Comparison of ENCODE assay signal across 14 cellular contexts in the genomic region with DNA sequence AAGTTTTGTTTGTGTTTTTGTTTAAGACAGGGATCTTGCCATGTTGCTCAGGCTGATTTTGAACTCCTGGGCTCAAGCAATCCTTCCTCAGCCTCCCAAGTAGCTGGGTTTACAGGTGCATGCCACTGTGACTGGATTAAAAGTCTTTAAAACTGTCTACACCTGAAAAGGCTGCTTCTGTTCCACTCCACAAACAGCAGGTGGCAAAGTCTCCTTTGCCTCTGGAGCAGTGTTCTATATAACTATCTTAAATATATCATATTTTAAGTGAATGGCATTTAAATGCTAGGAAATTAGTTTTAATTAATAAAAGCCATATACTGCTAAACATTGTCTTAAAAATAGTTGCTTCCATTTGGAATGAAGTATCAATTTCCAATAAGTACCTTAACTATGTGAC.
DNase-seq lines count a peak whose midpoint lies in the region; TF ChIP-seq lines count a peak whose summit lies in the region.
"Had no signal": no experiment of that assay in that cellular context is flagged by ENCODE, and none has a peak within 500 bp of the region (broad histone marks: within the 10 kb centered on the region; RNA-seq: fewer than 3 reads in every experiment).

No MANE protein-coding gene starts in this region.

- H4K20me1 ChIP-seq in GM23248 (ENCODE audit: insufficient read depth): no peaks in the 10 kb centered on the region

- no peaks in the 10 kb centered on the region for H3K9me2 ChIP-seq in GM23248 (ENCODE audit: insufficient read depth)

- TF ChIP-seq EP300 in ovary (IDR thresholded peaks at IDR 0.05): no peak

- no peak overlapping the region for H3K27ac ChIP-seq in 22Rv1
- no peak overlapping the region for H3K27ac ChIP-seq in GM23248
- no peak overlapping the region for H3K27ac ChIP-seq in ovary
- H3K27ac ChIP-seq: tibial artery had no signal

- no peaks in the 10 kb centered on the region for H3K9me3 ChIP-seq in GM23248 (ENCODE audit: low read depth)
- H3K9me3 ChIP-seq in ovary: no peaks in the 10 kb centered on the region
- H3K9me3 ChIP-seq: tibial artery had no signal

- TF ChIP-seq CTCF in 22Rv1 (IDR thresholded peaks at IDR 0.05) (peak; percentile 21; the same call in 1 of the 2 replicates), fibroblast of villous mesenchyme (IDR thresholded peaks at IDR 0.05; ENCODE audit: insufficient read depth, low read depth, low read length) (peak; percentile 15), ovary (IDR thresholded peaks at IDR 0.05) (no peak)

- intact Hi-C loops in ovary (cut with DNase I): no loop called here

- in situ Hi-C loops in GM23248 (cut with MboI) (no loop called here), SK-MEL-5 (cut with HindIII; ENCODE audit: low pct_unique_long_range_greater_than_20kb, low sequenced_read_pairs) (no loop called here)

- H3K27me3 ChIP-seq in GM23248 (replicated peaks; ENCODE audit: insufficient read depth): no peaks in the 10 kb centered on the region
- H3K27me3 ChIP-seq in ovary: no peaks in the 10 kb centered on the region
- H3K27me3 ChIP-seq: tibial artery had no signal

- no peak overlapping the region for H2AFZ ChIP-seq in GM23248

- H3K4me1 ChIP-seq in GM23248 (ENCODE audit: insufficient read depth) (no peaks in the 10 kb centered on the region), ovary (ENCODE audit: insufficient read depth) (no peaks in the 10 kb centered on the region)

- no peak overlapping the region for H3K4me3 ChIP-seq in GM23248
- no peak overlapping the region for H3K4me3 ChIP-seq in fibroblast of villous mesenchyme (ENCODE audit: low read depth, low read length)
- H3K4me3 ChIP-seq in ovary: no peak overlapping the region
- H3K4me3 ChIP-seq: tibial artery had no signal

- no peak for TF ChIP-seq POLR2A in ovary (IDR thresholded peaks at IDR 0.05)

- DNase-seq in GM23248 (peak; percentile 16), SK-MEL-5 (ENCODE audit: low read depth, low spot score) (peak; percentile 19), fibroblast of villous mesenchyme (ENCODE audit: low read depth) (no peak), ovary (no peak), dedifferentiated amniotic fluid mesenchymal stem cell (ENCODE audit: extremely low spot score) (no peak)
- no peak for DNase-seq in activated T-cell treated with anti-CD3 and anti-CD28 coated beads, Interleukin-2, amount 50 U/mL, for 1 hour
- no peak for DNase-seq in effector CD4-positive, alpha-beta T cell
- DNase-seq: activated CD4-positive, alpha-beta T cell treated with anti-CD3 and anti-CD28 coated beads for 36 hours; activated T-cell treated with anti-CD3 and anti-CD28 coated beads, Interleukin-2, amount 50 U/mL, for 72 hours; DMS153; NCI-H1092 treated with DMSO at 0.1 percent for 48 hours; stimulated activated CD4-positive, alpha-beta T cell treated with anti-CD3 and anti-CD28 coated beads, Interleukin-2, amount 100 ng/mL, for 48 hours; tibial artery had no signal

- no peak overlapping the region for H3K9ac ChIP-seq in GM23248

- no peak overlapping the region for H3K4me2 ChIP-seq in GM23248 (ENCODE audit: unreplicated experiment)

- H3K36me3 ChIP-seq in GM23248 (ENCODE audit: low read depth) (no peaks in the 10 kb centered on the region), ovary (no peaks in the 10 kb centered on the region)
- H3K36me3 ChIP-seq: tibial artery had no signal

- H3F3A ChIP-seq in GM23248 (ENCODE audit: insufficient read depth): no peaks in the 10 kb centered on the region

- no peaks in the 10 kb centered on the region for H3K79me2 ChIP-seq in GM23248 (ENCODE audit: insufficient read depth)

Comparison
In these comparisons a context has a peak if more than half of its experiments do, and no peak if none do; other contexts are left out.
1. CTCF ChIP-seq: peak in 22Rv1 (single experiment) and fibroblast of villous mesenchyme (single experiment); none in ovary (0 of 3).
2. DNase-seq: peak in GM23248 (single experiment) and SK-MEL-5 (single experiment); none in fibroblast of villous mesenchyme (single experiment), activated T-cell treated with anti-CD3 and anti-CD28 coated beads, Interleukin-2, amount 50 U/mL, for 1 hour (single experiment), ovary (0 of 5), effector CD4-positive, alpha-beta T cell (single experiment) and dedifferentiated amniotic fluid mesenchymal stem cell (single experiment).